ENCODE assay signal across 8 cellular contexts in the genomic region with DNA sequence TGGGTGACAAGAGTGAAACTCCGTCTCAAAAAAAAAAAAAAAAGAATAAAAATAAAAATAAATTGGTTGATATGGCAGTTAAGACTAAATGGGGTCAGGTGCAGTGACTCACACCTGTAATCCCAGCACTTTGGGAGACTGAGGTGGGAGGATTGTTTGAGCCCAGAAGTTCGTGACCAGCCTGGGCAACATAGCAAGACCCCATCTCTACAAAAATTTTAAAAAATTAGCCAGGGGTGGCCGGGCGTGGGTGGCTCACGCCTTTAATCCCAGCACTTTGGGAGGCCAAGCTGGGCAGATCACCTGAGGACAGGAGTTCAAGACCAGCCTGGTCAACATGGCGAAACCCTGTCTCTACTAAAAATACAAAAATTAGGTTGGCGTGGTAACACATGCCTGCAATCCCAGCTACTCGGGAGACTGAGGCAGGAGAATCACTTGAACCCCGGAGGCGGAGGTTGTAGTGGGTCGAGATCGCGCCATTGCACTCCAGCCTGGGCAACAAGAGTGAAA. TPM values are rescaled to one million over a fixed set of nuclear protein-coding genes. Genes with fewer than 3 reads are reported as not detected.
DNase-seq lines count a peak whose midpoint lies in the region; ATAC-seq and TF ChIP-seq lines count a peak whose summit lies in the region.
"Not testable (repeated sequence)": the region's sequence is repeated elsewhere in the genome, so short reads cannot be mapped to it uniquely, and the experiment has no call there.

No MANE protein-coding gene starts in this region.

- H3K36me3 Mint-ChIP-seq in activated T-helper 1 cell treated with anti-CD3 and anti-CD28 coated beads, Interleukin-12 subunit alpha, Interleukin-12 subunit beta, Interleukin-2, Interleukin-4 antibody, amounts not matched to agents 30 ng/mL and 10 ng/mL and 1 ng/mL, durations not matched to agents 14 hours and 24 hours and 36 hours (ENCODE audit: low read depth): peaks cover 25% of the 10 kb centered on the region

- not testable (repeated sequence) for H3K9me2 ChIP-seq in PC-3 (replicated peaks; ENCODE audit: low read length)

- peak overlapping the region; percentile 97 for H3K4me3 Mint-ChIP-seq in activated T-helper 1 cell treated with anti-CD3 and anti-CD28 coated beads, Interleukin-12 subunit alpha, Interleukin-12 subunit beta, Interleukin-2, Interleukin-4 antibody, amounts not matched to agents 30 ng/mL and 10 ng/mL and 1 ng/mL, durations not matched to agents 14 hours and 24 hours and 36 hours

- CTCF ChIA-PET in PC-3 (lab: Charles Lee): interaction anchor here (0.6 kb wide), 1 partner anchor 9 kb away, joined by 5 read pairs; the partner anchor contains the start of gene MDN1

- H3K4me1 ChIP-seq in PC-3 (ENCODE audit: insufficient read depth, low read length); colonic mucosa; mucosa of rectum (ENCODE audit: control insufficient read depth in 2 of 2, insufficient read depth in 2 of 2, low read length in 2 of 2): not testable (repeated sequence)
- peaks cover 25% of the 10 kb centered on the region for H3K4me1 ChIP-seq in left ventricle myocardium inferior

- BruUV-seq in PC-3 (replicated peaks; lab: Mats Ljungman, UMichigan): not testable (repeated sequence)

- not testable (repeated sequence) for H3F3A ChIP-seq in PC-3 (ENCODE audit: low read length, unreplicated experiment)

- peak overlapping the region; percentile 87 for H3K4me3 ChIP-seq in PC-3 (ENCODE audit: low read length)
- peak overlapping the region; percentile 94 for H3K4me3 ChIP-seq in colonic mucosa
- H3K4me3 ChIP-seq in left ventricle myocardium inferior: peak overlapping the region; percentile 99
- H3K4me3 ChIP-seq in mucosa of rectum (ENCODE audit: low read length in 2 of 2): peak overlapping the region; percentile 92 to 96
- H3K4me3 ChIP-seq in skeletal muscle cell (ENCODE audit: low read depth, low read length): peak overlapping the region; percentile 92

- H3K9me3 Mint-ChIP-seq in activated T-helper 1 cell treated with anti-CD3 and anti-CD28 coated beads, Interleukin-12 subunit alpha, Interleukin-12 subunit beta, Interleukin-2, Interleukin-4 antibody, amounts not matched to agents 30 ng/mL and 10 ng/mL and 1 ng/mL, durations not matched to agents 14 hours and 24 hours and 36 hours: not testable (repeated sequence)

- H4K20me1 ChIP-seq in PC-3 (ENCODE audit: low read length): not testable (repeated sequence)

- POLR2A ChIA-PET in PC-3 (lab: Charles Lee; ENCODE audit: unreplicated experiment): interaction anchor here (0.6 to 1.2 kb wide), 2 partner anchors 9 to 628 kb away, joined by 3 to 11 read pairs; partner anchors contain the start of gene MDN1

- TF ChIP-seq CTCF in 22Rv1 (IDR thresholded peaks at IDR 0.05); PC-3 (conservative IDR thresholded peaks at IDR 0.05; ENCODE audit: low read depth, low read length); colonic mucosa (IDR thresholded peaks at IDR 0.05); left ventricle myocardium inferior (IDR thresholded peaks at IDR 0.05; ENCODE audit: borderline replicate concordance): not testable (repeated sequence)

- H3K27ac ChIP-seq in 22Rv1 (peak overlapping the region; percentile 87), colonic mucosa (peak overlapping the region; percentile 93), left ventricle myocardium inferior (replicated peaks) (peak overlapping the region; percentile 85), mucosa of rectum (ENCODE audit: low read depth in 2 of 2, low read length in 2 of 2) (peak overlapping the region; percentile 80)
- not testable (repeated sequence) for H3K27ac ChIP-seq in PC-3 (ENCODE audit: low read length)

- H3K79me2 ChIP-seq in PC-3 (ENCODE audit: low read length): peaks cover 18% of the 10 kb centered on the region

- peak overlapping the region; percentile 83 for H2AFZ ChIP-seq in PC-3 (ENCODE audit: low read length)

- peaks cover 19% of the 10 kb centered on the region for H3K4me1 Mint-ChIP-seq in activated T-helper 1 cell treated with anti-CD3 and anti-CD28 coated beads, Interleukin-12 subunit alpha, Interleukin-12 subunit beta, Interleukin-2, Interleukin-4 antibody, amounts not matched to agents 30 ng/mL and 10 ng/mL and 1 ng/mL, durations not matched to agents 14 hours and 24 hours and 36 hours (ENCODE audit: low read depth)

- H3K9me3 ChIP-seq in PC-3 (ENCODE audit: low read length); colonic mucosa; left ventricle myocardium inferior (replicated peaks); mucosa of rectum (ENCODE audit: control insufficient read depth in 2 of 2, low read length in 2 of 2): not testable (repeated sequence)

- not testable (repeated sequence) for H3K27me3 ChIP-seq in PC-3 (ENCODE audit: low read length); colonic mucosa; left ventricle myocardium inferior (ENCODE audit: low read depth); mucosa of rectum (ENCODE audit: control insufficient read depth in 2 of 2, insufficient read depth in 2 of 2, low read length in 2 of 2)

- peak overlapping the region; percentile 91 for H3K27ac Mint-ChIP-seq in activated T-helper 1 cell treated with anti-CD3 and anti-CD28 coated beads, Interleukin-12 subunit alpha, Interleukin-12 subunit beta, Interleukin-2, Interleukin-4 antibody, amounts not matched to agents 30 ng/mL and 10 ng/mL and 1 ng/mL, durations not matched to agents 14 hours and 24 hours and 36 hours

- not testable (repeated sequence) for H3K36me3 ChIP-seq in PC-3 (ENCODE audit: low read depth, low read length); colonic mucosa
- H3K36me3 ChIP-seq in left ventricle myocardium inferior (peaks cover 17% of the 10 kb centered on the region), mucosa of rectum (ENCODE audit: control insufficient read depth in 2 of 2, insufficient read depth in 2 of 2, low read length in 2 of 2) (peaks cover 0 to 11% of the 10 kb centered on the region in 2 donors)

- ATAC-seq in GM19397 (IDR thresholded peaks at IDR 0.05; ENCODE audit: unreplicated experiment): peak; percentile 1
- ATAC-seq in PC-3: not testable (repeated sequence)

- H3K9ac ChIP-seq in PC-3 (ENCODE audit: low read length) (peak overlapping the region; percentile 65), colonic mucosa (ENCODE audit: low read depth in 2 of 2, low read length in 2 of 2) (peak overlapping the region; percentile 80 to 97), mucosa of rectum (ENCODE audit: low read depth in 1 of 2, low read length in 2 of 2) (peak overlapping the region; percentile 84 to 86)

- not testable (repeated sequence) for DNase-seq in PC-3; activated T-helper 1 cell treated with anti-CD3 and anti-CD28 coated beads, Interleukin-12 subunit alpha, Interleukin-12 subunit beta, Interleukin-2, Interleukin-4 antibody, amounts not matched to agents 30 ng/mL and 10 ng/mL and 1 ng/mL, durations not matched to agents 14 hours and 24 hours and 36 hours (ENCODE audit: low spot score); colonic mucosa; left ventricle myocardium inferior; skeletal muscle cell (ENCODE audit: low read depth)

- not testable (repeated sequence) for H3K27me3 Mint-ChIP-seq in activated T-helper 1 cell treated with anti-CD3 and anti-CD28 coated beads, Interleukin-12 subunit alpha, Interleukin-12 subunit beta, Interleukin-2, Interleukin-4 antibody, amounts not matched to agents 30 ng/mL and 10 ng/mL and 1 ng/mL, durations not matched to agents 14 hours and 24 hours and 36 hours (ENCODE audit: insufficient read depth)

- H3K4me2 ChIP-seq in PC-3 (ENCODE audit: low read length): peak overlapping the region; percentile 82

- intact Hi-C loops in PC-3 (cut with micrococcal nuclease); colonic mucosa (cut with DNase I); left ventricle myocardium inferior (cut with micrococcal nuclease): not testable (repeated sequence)
- intact Hi-C loops in activated T-helper 1 cell treated with anti-CD3 and anti-CD28 coated beads, Interleukin-12 subunit alpha, Interleukin-12 subunit beta, Interleukin-2, Interleukin-4 antibody, amounts not matched to agents 30 ng/mL and 10 ng/mL and 1 ng/mL, durations not matched to agents 14 hours and 24 hours and 36 hours (cut with micrococcal nuclease): loop anchor here (2.0 to 5.0 kb wide), 4 partner anchors 252 to 644 kb away; partner anchors contain the start of gene UBE2J1

RNA-seq across cellular contexts. Expression of gene CASP8AP2, which starts 1.1 kb away (rescaled TPM):
- total RNA-seq in PC-3 (2014; rRNA removed): 6.6 and 7.8 TPM in 2 replicates
- 38.3 and 40.2 TPM in 2 replicates for total RNA-seq in activated T-helper 1 cell treated with anti-CD3 and anti-CD28 coated beads, Interleukin-12 subunit alpha, Interleukin-12 subunit beta, Interleukin-2, Interleukin-4 antibody, amounts not matched to agents 30 ng/mL and 10 ng/mL and 1 ng/mL, durations not matched to agents 14 hours and 24 hours and 36 hours
- total RNA-seq in colonic mucosa: 10 to 100 TPM; 13.4 to 15.8 TPM
- 13.2 TPM for total RNA-seq in left ventricle myocardium inferior

RNA-seq across cellular contexts. Expression of gene MDN1, which starts 8.9 kb away (rescaled TPM):
- total RNA-seq in PC-3 (2014; rRNA removed): 17.6 and 20.5 TPM in 2 replicates
- 74.6 and 77.9 TPM in 2 replicates for total RNA-seq in activated T-helper 1 cell treated with anti-CD3 and anti-CD28 coated beads, Interleukin-12 subunit alpha, Interleukin-12 subunit beta, Interleukin-2, Interleukin-4 antibody, amounts not matched to agents 30 ng/mL and 10 ng/mL and 1 ng/mL, durations not matched to agents 14 hours and 24 hours and 36 hours
- total RNA-seq in colonic mucosa: 10 to 100 TPM; 17.5 to 30.7 TPM
- total RNA-seq in left ventricle myocardium inferior: 22.9 TPM
